ENCODE assay signal across 9 cellular contexts in the genomic region with DNA sequence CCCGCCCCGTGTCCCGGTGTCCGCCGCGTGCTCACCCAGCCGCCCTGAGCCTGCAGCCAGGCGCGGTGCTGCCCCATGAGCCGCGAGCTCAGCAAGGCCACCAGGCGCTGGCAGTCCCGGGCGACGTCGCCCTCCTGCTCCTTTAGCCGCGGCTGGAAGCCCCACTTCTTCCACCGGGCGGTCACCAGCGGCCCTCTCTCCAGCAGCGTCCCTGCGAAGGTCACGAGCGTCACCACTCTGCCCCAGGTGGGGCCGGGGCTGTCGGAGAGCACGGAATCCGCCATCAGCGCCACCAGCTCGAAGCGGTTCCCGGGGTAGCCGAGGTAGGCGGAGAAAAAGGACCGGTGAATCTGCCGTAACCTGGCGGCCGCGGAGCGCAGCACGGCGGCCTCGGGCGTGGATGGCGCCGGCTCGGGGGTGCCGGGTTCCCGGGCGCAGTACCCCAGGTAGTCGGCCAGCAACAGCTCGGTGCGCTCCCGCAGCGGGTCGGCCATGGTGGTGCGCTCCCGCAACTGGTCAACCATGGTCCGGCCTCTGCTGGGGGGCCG. TPM values are rescaled to one million over a fixed set of nuclear protein-coding genes. Genes with fewer than 3 reads are reported as not detected.
A peak's percentile ranks its signal among the peaks of the same experiment; 100 is the strongest.
DNase-seq lines count a peak whose midpoint lies in the region; ATAC-seq and TF ChIP-seq lines count a peak whose summit lies in the region.
"Had no signal": no experiment of that assay in that cellular context is flagged by ENCODE, and none has a peak within 500 bp of the region (broad histone marks: within the 10 kb centered on the region; RNA-seq: fewer than 3 reads in every experiment).

No MANE protein-coding gene starts in this region.

- no peaks in the 10 kb centered on the region for H3K9me3 ChIP-seq in trophoblast cell (ENCODE audit: insufficient read depth, low read depth, low read length)

- H3K4me1 ChIP-seq in trophoblast cell (ENCODE audit: control insufficient read depth in 1 of 2, insufficient read depth in 2 of 2, low read length in 2 of 2), result no peaks in the 10 kb centered on the region

- peak overlapping the region; percentile 67 for H3K4me3 Mint-ChIP-seq in activated CD4-positive, alpha-beta memory T cell treated with anti-CD3 and anti-CD28 coated beads, Interleukin-2, amount 10 ng/mL, durations not matched to agents 7 days and 5 days

- no peaks in the 10 kb centered on the region for H3K79me2 ChIP-seq in trophoblast cell (ENCODE audit: control insufficient read depth, insufficient read depth, low read length, poor library complexity)

- no peak overlapping the region for H3K27ac ChIP-seq in trophoblast cell (ENCODE audit: low read depth, low read length)
- H3K27ac ChIP-seq: BLaER1 treated with 17β-estradiol and CSF1 and Interleukin-3, amounts not matched to agents 10 nM and 100 nM had no signal

- H3K9ac ChIP-seq in trophoblast cell (ENCODE audit: low read length), result no peak overlapping the region
- H3K9ac ChIP-seq: BLaER1 treated with 17β-estradiol and CSF1 and Interleukin-3, amounts not matched to agents 10 nM and 100 nM had no signal

- H4K12ac ChIP-seq in trophoblast cell (ENCODE audit: low read depth, low read length), result no peak overlapping the region

- no peak overlapping the region for H2BK12ac ChIP-seq in trophoblast cell (ENCODE audit: low read length)

- ATAC-seq in GM21367 (IDR thresholded peaks at IDR 0.05; ENCODE audit: unreplicated experiment), result no peak

- no CpG with 5 or more reads among the region's 61 CpGs for WGBS in trophoblast cell (ENCODE audit: extremely low coverage, insufficient coverage, insufficient read length)

- peak overlapping the region; percentile 33 for H3K4me3 ChIP-seq in epithelial cell of esophagus (ENCODE audit: low read length)
- H3K4me3 ChIP-seq in trophoblast cell (ENCODE audit: low read depth, low read length), result no peak overlapping the region
- H3K4me3 ChIP-seq: BLaER1 treated with 17β-estradiol and CSF1 and Interleukin-3, amounts not matched to agents 10 nM and 100 nM had no signal

- H3K27me3 ChIP-seq in trophoblast cell (ENCODE audit: insufficient read depth, low read length), result no peaks in the 10 kb centered on the region
- H3K27me3 ChIP-seq: BLaER1 treated with 17β-estradiol and CSF1 and Interleukin-3, amounts not matched to agents 10 nM and 100 nM had no signal

- H4K8ac ChIP-seq in trophoblast cell (ENCODE audit: low read depth, low read length), result no peak overlapping the region

- H3K4ac ChIP-seq in trophoblast cell (ENCODE audit: low read depth, low read length), result no peak overlapping the region

- POLR2A ChIA-PET in activated CD4-positive, alpha-beta memory T cell treated with anti-CD3 and anti-CD28 coated beads, Interleukin-2, amount 10 ng/mL, durations not matched to agents 7 days and 5 days (lab: Charles Lee), result interaction anchor here (0.7 to 1.0 kb wide), 2 partner anchors 15 to 66 kb away, joined by 3 read pairs; no protein-coding TSS in a partner anchor

- no peak overlapping the region for H2AK5ac ChIP-seq in trophoblast cell (ENCODE audit: low read length)

- no peak overlapping the region for H2BK5ac ChIP-seq in trophoblast cell (ENCODE audit: low read depth, low read length, poor library complexity)

- H3K23ac ChIP-seq in trophoblast cell (ENCODE audit: low read length), result no peak overlapping the region

- no peak overlapping the region for H3K14ac ChIP-seq in trophoblast cell (ENCODE audit: low read length)

- peaks cover 7% of the 10 kb centered on the region for H3K4me1 Mint-ChIP-seq in activated CD4-positive, alpha-beta memory T cell treated with anti-CD3 and anti-CD28 coated beads, Interleukin-2, amount 10 ng/mL, durations not matched to agents 7 days and 5 days

- TF ChIP-seq CTCF in epithelial cell of esophagus (IDR thresholded peaks at IDR 0.05; ENCODE audit: insufficient read depth, low read depth, low read length, missing control alignments), result peak; percentile 27

- H4K91ac ChIP-seq in trophoblast cell (ENCODE audit: low read depth, low read length), result no peak overlapping the region

- no peak overlapping the region for H2AFZ ChIP-seq in trophoblast cell (ENCODE audit: insufficient read depth, low read length, poor library complexity)

- no peak overlapping the region for H3K27ac Mint-ChIP-seq in activated CD4-positive, alpha-beta memory T cell treated with anti-CD3 and anti-CD28 coated beads, Interleukin-2, amount 10 ng/mL, durations not matched to agents 7 days and 5 days

- peaks cover 26% of the 10 kb centered on the region for H3K27me3 Mint-ChIP-seq in activated CD4-positive, alpha-beta memory T cell treated with anti-CD3 and anti-CD28 coated beads, Interleukin-2, amount 10 ng/mL, durations not matched to agents 7 days and 5 days

- H2BK120ac ChIP-seq in trophoblast cell (ENCODE audit: insufficient read depth, low read length, poor library complexity), result no peak overlapping the region

- H3K4me2 ChIP-seq in trophoblast cell (ENCODE audit: low read length), result peak overlapping the region; percentile 36
- H3K4me2 ChIP-seq: BLaER1 treated with 17β-estradiol and CSF1 and Interleukin-3, amounts not matched to agents 10 nM and 100 nM had no signal

- H3K36me3 ChIP-seq in trophoblast cell (ENCODE audit: control insufficient read depth in 1 of 2, insufficient read depth in 2 of 2, low read length in 2 of 2), result no peaks in the 10 kb centered on the region
- H3K36me3 ChIP-seq: BLaER1 treated with 17β-estradiol and CSF1 and Interleukin-3, amounts not matched to agents 10 nM and 100 nM had no signal

- H3K36me3 Mint-ChIP-seq in activated CD4-positive, alpha-beta memory T cell treated with anti-CD3 and anti-CD28 coated beads, Interleukin-2, amount 10 ng/mL, durations not matched to agents 7 days and 5 days (ENCODE audit: low read depth), result no peaks in the 10 kb centered on the region

- DNase-seq in NCI-H2029 (lab: John Stamatoyannopoulos, UW) (peak; percentile 3), NCI-H2029 treated with DMSO at 0.1 percent for 48 hours (lab: John Stamatoyannopoulos, UW) (no peak), epithelial cell of esophagus (ENCODE audit: low read depth) (no peak), trophoblast cell (peak in 1 of 2 donors; percentile 41), NCI-H226 (no peak), D341Med (ENCODE audit: low spot score) (no peak)
- DNase-seq in activated CD4-positive, alpha-beta memory T cell treated with anti-CD3 and anti-CD28 coated beads, Interleukin-2, amount 10 ng/mL, durations not matched to agents 7 days and 5 days, result peak; percentile 41

- CTCF ChIA-PET in activated CD4-positive, alpha-beta memory T cell treated with anti-CD3 and anti-CD28 coated beads, Interleukin-2, amount 10 ng/mL, durations not matched to agents 7 days and 5 days (lab: Charles Lee), result interaction anchor here (0.8 to 1.2 kb wide), 3 partner anchors 32 to 92 kb away, joined by 3 to 5 read pairs (median 5); no protein-coding TSS in a partner anchor

- no peak overlapping the region for H3K18ac ChIP-seq in trophoblast cell (ENCODE audit: low read length)

- H3K9me3 Mint-ChIP-seq in activated CD4-positive, alpha-beta memory T cell treated with anti-CD3 and anti-CD28 coated beads, Interleukin-2, amount 10 ng/mL, durations not matched to agents 7 days and 5 days, result no peaks in the 10 kb centered on the region

- no peaks in the 10 kb centered on the region for H3K79me1 ChIP-seq in trophoblast cell (ENCODE audit: low read length)

RNA-seq across cellular contexts. Expression of a gene that starts 0.3 kb away (rescaled TPM):
- not detected for total RNA-seq in activated CD4-positive, alpha-beta memory T cell treated with anti-CD3 and anti-CD28 coated beads, Interleukin-2, amount 10 ng/mL, durations not matched to agents 7 days and 5 days
- not detected in 2 replicates for polyA plus RNA-seq in trophoblast cell (2013)

Comparison
In these comparisons a context has a peak if more than half of its experiments do, and no peak if none do; other contexts are left out.
1. DNase-seq: peak in NCI-H2029 (single experiment) and activated CD4-positive, alpha-beta memory T cell treated with anti-CD3 and anti-CD28 coated beads, Interleukin-2, amount 10 ng/mL, durations not matched to agents 7 days and 5 days (single experiment); none in NCI-H2029 treated with DMSO at 0.1 percent for 48 hours (single experiment), epithelial cell of esophagus (single experiment), NCI-H226 (single experiment) and D341Med (single experiment).